Comparison of ENCODE assay signal across 15 cellular contexts in the genomic region with DNA sequence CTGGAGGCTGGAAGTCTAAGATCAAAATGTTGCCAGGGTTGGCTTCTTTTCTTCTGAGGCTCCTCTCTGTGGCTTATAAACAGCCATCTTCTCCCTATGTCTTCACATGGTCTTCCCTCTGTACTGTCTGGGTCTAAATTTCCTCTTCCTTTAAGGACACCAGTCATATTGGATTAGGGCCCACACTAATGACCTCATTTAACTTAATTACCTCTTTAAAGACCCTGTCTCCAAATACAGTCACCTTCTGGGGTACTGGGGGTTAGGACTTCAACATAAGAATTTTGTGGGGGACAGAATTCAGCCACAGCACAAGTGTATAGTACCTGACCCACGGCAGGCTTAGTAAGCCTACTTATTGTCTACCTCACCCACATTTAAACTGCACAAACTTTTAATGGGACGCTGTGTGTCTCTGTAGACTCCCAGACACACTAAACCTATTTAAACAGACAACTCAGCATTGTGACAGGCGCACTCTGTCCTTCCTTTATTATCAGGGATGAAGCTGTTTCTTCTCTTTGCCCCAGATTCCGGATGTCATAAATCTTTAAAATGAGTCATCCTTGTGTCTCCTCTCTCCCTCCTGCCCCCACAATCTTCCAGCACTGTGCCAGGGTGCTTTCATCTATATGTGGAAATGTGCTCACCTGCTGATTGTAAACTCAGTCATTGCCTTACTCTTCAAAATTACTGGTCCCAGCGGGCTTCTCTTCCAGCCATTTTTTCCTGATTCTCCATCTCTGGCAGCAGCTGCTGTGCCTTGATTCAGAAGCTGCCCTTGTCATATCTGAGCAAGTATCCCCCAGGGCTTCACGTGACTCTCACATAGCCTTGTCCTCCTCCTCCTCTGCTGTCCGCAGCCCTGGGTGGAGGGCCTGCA.
DNase-seq lines count a peak whose midpoint lies in the region; ATAC-seq and TF ChIP-seq lines count a peak whose summit lies in the region.
"Had no signal": no experiment of that assay in that cellular context is flagged by ENCODE, and none has a peak within 500 bp of the region (broad histone marks: within the 10 kb centered on the region; RNA-seq: fewer than 3 reads in every experiment).

No MANE protein-coding gene starts in this region.

- no peaks in the 10 kb centered on the region for H3K9me3 Mint-ChIP-seq in effector memory CD8-positive, alpha-beta T cell
- H3K9me3 Mint-ChIP-seq: CD8-positive, alpha-beta memory T cell; memory B cell had no signal

- H3K4me1 Mint-ChIP-seq in effector memory CD8-positive, alpha-beta T cell (ENCODE audit: low read depth in 2 of 2), result peaks cover 8 to 11% of the 10 kb centered on the region in 2 donors

- ATAC-seq in effector memory CD8-positive, alpha-beta T cell (replicated peaks), result no peak

- in situ Hi-C loops in brain microvascular endothelial cell (cut with HindIII; ENCODE audit: low pct_ligation_motif_present, low sequenced_read_pairs), result no loop called here

- H3K4me3 Mint-ChIP-seq in effector memory CD8-positive, alpha-beta T cell, result no peak overlapping the region
- H3K4me3 Mint-ChIP-seq: CD8-positive, alpha-beta memory T cell; memory B cell had no signal

- H3K27ac ChIP-seq in angular gyrus (ENCODE audit: low read depth, low read length), result peak overlapping the region; percentile 69
- H3K27ac ChIP-seq in brain microvascular endothelial cell, result no peak overlapping the region
- H3K27ac ChIP-seq: colonic mucosa had no signal

- H3K36me3 Mint-ChIP-seq in effector memory CD8-positive, alpha-beta T cell (ENCODE audit: insufficient read depth), result peaks cover 37% of the 10 kb centered on the region

- TF ChIP-seq CTCF in brain microvascular endothelial cell (IDR thresholded peaks at IDR 0.05; ENCODE audit: low read depth, low read length, missing control alignments), result no peak

- H3K27me3 Mint-ChIP-seq in effector memory CD8-positive, alpha-beta T cell, result no peaks in the 10 kb centered on the region
- H3K27me3 Mint-ChIP-seq: memory B cell, progenitor cell of endocrine pancreas had no signal

- peak overlapping the region in 1 of 2 donors; percentile 5 for H3K27ac Mint-ChIP-seq in effector memory CD8-positive, alpha-beta T cell
- H3K27ac Mint-ChIP-seq: memory B cell, progenitor cell of endocrine pancreas had no signal

- peaks cover 10% of the 10 kb centered on the region for H3K36me3 ChIP-seq in brain microvascular endothelial cell (replicated peaks)
- H3K36me3 ChIP-seq: colonic mucosa had no signal

- H3K4me3 ChIP-seq in brain microvascular endothelial cell (ENCODE audit: low read depth, low read length), result no peak overlapping the region
- H3K4me3 ChIP-seq: colonic mucosa, transverse colon had no signal

- DNase-seq in EL, result peak; percentile 73
- DNase-seq in NCI-H82 treated with DMSO at 0.1 percent for 48 hours (lab: John Stamatoyannopoulos, UW; ENCODE audit: unreplicated experiment), result peak; percentile 8
- peak; percentile 81 for DNase-seq in putamen (ENCODE audit: low spot score)
- DNase-seq in effector memory CD8-positive, alpha-beta T cell, result no peak
- DNase-seq in brain microvascular endothelial cell, result no peak
- no peak for DNase-seq in activated CD8-positive, alpha-beta memory T cell treated with anti-CD3 and anti-CD28 coated beads, Interleukin-2, amount 50 U/mL, for 4 hours
- DNase-seq in NCI-H1417 treated with DMSO at 0.1 percent for 48 hours (lab: John Stamatoyannopoulos, UW), result no peak
- DNase-seq: activated naive CD4-positive, alpha-beta T cell treated with Interleukin-2 at 50 U/mL for 16 hours; CD8-positive, alpha-beta memory T cell; colonic mucosa; MM.1S; transverse colon had no signal

- H3K27me3 ChIP-seq in brain microvascular endothelial cell (replicated peaks), result no peaks in the 10 kb centered on the region
- H3K27me3 ChIP-seq: colonic mucosa, transverse colon had no signal

Comparison
In these comparisons a context has a peak if more than half of its experiments do, and no peak if none do; other contexts are left out.
1. DNase-seq: peak in EL (single experiment), NCI-H82 treated with DMSO at 0.1 percent for 48 hours (single experiment) and putamen (single experiment); none in effector memory CD8-positive, alpha-beta T cell (0 of 3), brain microvascular endothelial cell (single experiment), activated CD8-positive, alpha-beta memory T cell treated with anti-CD3 and anti-CD28 coated beads, Interleukin-2, amount 50 U/mL, for 4 hours (single experiment) and NCI-H1417 treated with DMSO at 0.1 percent for 48 hours (single experiment).